In genomic region chr4:128847074-128847724, GRCh38 we compare ENCODE assay signal across 8 cellular contexts. TPM values are rescaled to one million over a fixed set of nuclear protein-coding genes. Genes with fewer than 3 reads are reported as not detected.
DNase-seq lines count a peak whose midpoint lies in the region; ATAC-seq and TF ChIP-seq lines count a peak whose summit lies in the region.
"Had no signal": no experiment of that assay in that cellular context is flagged by ENCODE, and none has a peak within 500 bp of the region (broad histone marks: within the 10 kb centered on the region; RNA-seq: fewer than 3 reads in every experiment).

No MANE protein-coding gene starts in this region.

- H3K27me3 Mint-ChIP-seq in activated CD8-positive, alpha-beta T cell treated with anti-CD3 and anti-CD28 coated beads, Interleukin-2, amount 10 ng/mL, durations not matched to agents 7 days and 5 days (ENCODE audit: low read depth), result no peaks in the 10 kb centered on the region
- no peaks in the 10 kb centered on the region for H3K27me3 Mint-ChIP-seq in neural crest cell (ENCODE audit: low read depth)
- H3K27me3 Mint-ChIP-seq in stimulated activated memory B cell treated with anti-CD40 and anti-IgM and Interleukin-4, amounts not matched to agents 10 μg/mL and 1 μg/mL and 100 μg/mL, for 72 hours, result no peaks in the 10 kb centered on the region

- POLR2A ChIA-PET in activated CD8-positive, alpha-beta T cell treated with anti-CD3 and anti-CD28 coated beads, Interleukin-2, amount 10 ng/mL, durations not matched to agents 7 days and 5 days (lab: Charles Lee), result no interaction called here

- ATAC-seq in activated CD8-positive, alpha-beta T cell treated with anti-CD3 and anti-CD28 coated beads, Interleukin-2, amount 10 ng/mL, durations not matched to agents 7 days and 5 days, result no peak
- ATAC-seq in HG02588 (IDR thresholded peaks at IDR 0.05; ENCODE audit: unreplicated experiment), result no peak
- ATAC-seq in stimulated activated memory B cell treated with anti-CD40 and anti-IgM and Interleukin-4, amounts not matched to agents 10 μg/mL and 1 μg/mL and 100 μg/mL, for 72 hours, result no peak

- no peaks in the 10 kb centered on the region for H3K9me3 Mint-ChIP-seq in activated CD8-positive, alpha-beta T cell treated with anti-CD3 and anti-CD28 coated beads, Interleukin-2, amount 10 ng/mL, durations not matched to agents 7 days and 5 days (ENCODE audit: insufficient read depth)
- H3K9me3 Mint-ChIP-seq in neural crest cell, result no peaks in the 10 kb centered on the region
- H3K9me3 Mint-ChIP-seq in stimulated activated memory B cell treated with anti-CD40 and anti-IgM and Interleukin-4, amounts not matched to agents 10 μg/mL and 1 μg/mL and 100 μg/mL, for 72 hours, result no peaks in the 10 kb centered on the region

- no peak for TF ChIP-seq CTCF in neural crest cell (conservative IDR thresholded peaks at IDR 0.05)

- intact Hi-C loops in posterior cingulate gyrus (cut with DNase I), result no loop called here

- peak overlapping the region; percentile 37 for H3K27ac Mint-ChIP-seq in activated CD8-positive, alpha-beta T cell treated with anti-CD3 and anti-CD28 coated beads, Interleukin-2, amount 10 ng/mL, durations not matched to agents 7 days and 5 days
- peak overlapping the region; percentile 79 for H3K27ac Mint-ChIP-seq in neural crest cell (ENCODE audit: unreplicated experiment)
- no peak overlapping the region for H3K27ac Mint-ChIP-seq in stimulated activated memory B cell treated with anti-CD40 and anti-IgM and Interleukin-4, amounts not matched to agents 10 μg/mL and 1 μg/mL and 100 μg/mL, for 72 hours

- H3K36me3 Mint-ChIP-seq in activated CD8-positive, alpha-beta T cell treated with anti-CD3 and anti-CD28 coated beads, Interleukin-2, amount 10 ng/mL, durations not matched to agents 7 days and 5 days (ENCODE audit: low read depth), result peaks cover 68% of the 10 kb centered on the region
- H3K36me3 Mint-ChIP-seq in neural crest cell (ENCODE audit: low read depth), result peaks cover 28% of the 10 kb centered on the region
- H3K36me3 Mint-ChIP-seq in stimulated activated memory B cell treated with anti-CD40 and anti-IgM and Interleukin-4, amounts not matched to agents 10 μg/mL and 1 μg/mL and 100 μg/mL, for 72 hours, result peaks cover 82% of the 10 kb centered on the region

- CTCF ChIA-PET in activated CD8-positive, alpha-beta T cell treated with anti-CD3 and anti-CD28 coated beads, Interleukin-2, amount 10 ng/mL, durations not matched to agents 7 days and 5 days (lab: Charles Lee), result no interaction called here

- DNase-seq in GF-D8 (lab: John Stamatoyannopoulos, UW) (peak; percentile 73), NCI-H1105 treated with DMSO at 0.1 percent for 48 hours (lab: John Stamatoyannopoulos, UW) (peak; percentile 45), neural crest cell (ENCODE audit: low read depth, low spot score) (no peak), posterior cingulate gyrus (no peak)
- DNase-seq in activated CD8-positive, alpha-beta T cell treated with anti-CD3 and anti-CD28 coated beads, Interleukin-2, amount 10 ng/mL, durations not matched to agents 7 days and 5 days, result no peak
- DNase-seq: NCI-H524 had no signal

- H3K4me3 Mint-ChIP-seq in activated CD8-positive, alpha-beta T cell treated with anti-CD3 and anti-CD28 coated beads, Interleukin-2, amount 10 ng/mL, durations not matched to agents 7 days and 5 days, result no peak overlapping the region
- H3K4me3 Mint-ChIP-seq in neural crest cell, result no peak overlapping the region
- H3K4me3 Mint-ChIP-seq in stimulated activated memory B cell treated with anti-CD40 and anti-IgM and Interleukin-4, amounts not matched to agents 10 μg/mL and 1 μg/mL and 100 μg/mL, for 72 hours, result no peak overlapping the region

- peaks cover 8% of the 10 kb centered on the region for H3K4me1 Mint-ChIP-seq in activated CD8-positive, alpha-beta T cell treated with anti-CD3 and anti-CD28 coated beads, Interleukin-2, amount 10 ng/mL, durations not matched to agents 7 days and 5 days (ENCODE audit: low read depth)
- no peaks in the 10 kb centered on the region for H3K4me1 Mint-ChIP-seq in neural crest cell
- no peaks in the 10 kb centered on the region for H3K4me1 Mint-ChIP-seq in stimulated activated memory B cell treated with anti-CD40 and anti-IgM and Interleukin-4, amounts not matched to agents 10 μg/mL and 1 μg/mL and 100 μg/mL, for 72 hours

RNA-seq across cellular contexts. Expression of gene JADE1, which starts 37.7 kb away (rescaled TPM):
- total RNA-seq in activated CD8-positive, alpha-beta T cell treated with anti-CD3 and anti-CD28 coated beads, Interleukin-2, amount 10 ng/mL, durations not matched to agents 7 days and 5 days, result 10 to 100 TPM; 33.5 to 36.0 TPM
- total RNA-seq in neural crest cell, result 37.3 and 39.6 TPM in 2 replicates

Comparison
In these comparisons a context has a peak if more than half of its experiments do, and no peak if none do; other contexts are left out.
1. DNase-seq: peak in GF-D8 (single experiment) and NCI-H1105 treated with DMSO at 0.1 percent for 48 hours (single experiment); none in activated CD8-positive, alpha-beta T cell treated with anti-CD3 and anti-CD28 coated beads, Interleukin-2, amount 10 ng/mL, durations not matched to agents 7 days and 5 days (single experiment), neural crest cell (single experiment) and posterior cingulate gyrus (0 of 10).